In the genomic region with DNA sequence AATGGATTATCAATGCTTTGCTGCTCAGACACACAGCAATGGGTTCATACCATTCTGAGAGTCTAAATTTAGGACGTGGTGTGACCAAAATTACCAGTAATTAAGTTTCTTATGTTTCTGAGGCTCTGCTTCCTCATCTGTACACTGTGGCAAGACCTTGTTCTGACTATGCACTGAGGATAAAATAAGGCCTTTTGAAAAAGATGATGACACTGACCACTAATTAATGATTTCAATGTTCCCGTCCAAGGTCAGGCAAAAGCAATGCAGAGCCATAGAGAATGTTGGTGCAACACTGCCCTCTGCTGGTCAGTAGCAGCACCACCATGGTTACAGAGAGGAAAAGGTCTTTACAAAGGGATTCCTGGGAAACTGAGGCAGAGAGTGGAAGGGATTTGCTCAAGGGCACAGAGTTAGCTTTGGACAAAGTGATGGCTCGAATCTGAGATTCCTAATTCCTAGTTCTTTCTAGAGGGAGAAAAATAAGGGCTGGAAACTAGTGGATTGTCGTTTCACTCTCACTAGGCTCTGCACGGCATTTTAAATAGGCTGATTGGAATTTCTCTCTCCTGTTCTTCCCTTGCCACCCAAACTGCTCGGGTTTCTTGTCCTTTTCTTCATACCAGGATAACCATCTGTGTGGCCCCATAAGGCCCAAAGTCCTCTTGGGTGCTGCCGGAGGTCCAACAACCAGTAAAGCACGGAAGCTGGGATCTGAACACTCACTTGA, we compare ENCODE assay signal across 8 cellular contexts. TPM values are rescaled to one million over a fixed set of nuclear protein-coding genes. Genes with fewer than 3 reads are reported as not detected.
DNase-seq lines count a peak whose midpoint lies in the region; ATAC-seq and TF ChIP-seq lines count a peak whose summit lies in the region.

No MANE protein-coding gene starts in this region.

- H3K4me2 ChIP-seq in Loucy (ENCODE audit: low read depth, low read length, poor library complexity, severe bottlenecking) = no peak overlapping the region

- H3K79me2 ChIP-seq in Loucy (ENCODE audit: insufficient read depth, low read length) = no peaks in the 10 kb centered on the region

- no peaks in the 10 kb centered on the region for H3K9me2 ChIP-seq in Loucy (replicated peaks; ENCODE audit: low read depth, low read length)

- no peak overlapping the region for H3K4me3 Mint-ChIP-seq in CD4-positive, CD25-positive, alpha-beta regulatory T cell
- no peak overlapping the region for H3K4me3 Mint-ChIP-seq in activated naive CD8-positive, alpha-beta T cell treated with anti-CD3 and anti-CD28 coated beads, Interleukin-2, amount 10 ng/mL, durations not matched to agents 7 days and 5 days

- peak; percentile 100 for TF ChIP-seq CTCF in Loucy (conservative IDR thresholded peaks at IDR 0.05; ENCODE audit: low read length)

- no peaks in the 10 kb centered on the region for H3K9me3 Mint-ChIP-seq in CD4-positive, CD25-positive, alpha-beta regulatory T cell
- H3K9me3 Mint-ChIP-seq in activated naive CD8-positive, alpha-beta T cell treated with anti-CD3 and anti-CD28 coated beads, Interleukin-2, amount 10 ng/mL, durations not matched to agents 7 days and 5 days = no peaks in the 10 kb centered on the region

- no peak overlapping the region for H3K4me3 ChIP-seq in CD4-positive, CD25-positive, alpha-beta regulatory T cell (ENCODE audit: low read depth, low read length)
- no peak overlapping the region for H3K4me3 ChIP-seq in Loucy (ENCODE audit: low read length, poor library complexity, severe bottlenecking)

- no peaks in the 10 kb centered on the region for H3K36me3 ChIP-seq in CD4-positive, CD25-positive, alpha-beta regulatory T cell (ENCODE audit: control insufficient read depth, insufficient read depth, low read length)
- H3K36me3 ChIP-seq in Loucy (ENCODE audit: insufficient read depth, low read length) = no peaks in the 10 kb centered on the region

- no peaks in the 10 kb centered on the region for H3K36me3 Mint-ChIP-seq in CD4-positive, CD25-positive, alpha-beta regulatory T cell
- no peaks in the 10 kb centered on the region for H3K36me3 Mint-ChIP-seq in activated naive CD8-positive, alpha-beta T cell treated with anti-CD3 and anti-CD28 coated beads, Interleukin-2, amount 10 ng/mL, durations not matched to agents 7 days and 5 days

- peak; percentile 58 to 77 for ATAC-seq in CD4-positive, CD25-positive, alpha-beta regulatory T cell (ENCODE audit: low read depth in 2 of 2)
- ATAC-seq in GM19351 (IDR thresholded peaks at IDR 0.05; ENCODE audit: unreplicated experiment) = peak; percentile 48
- ATAC-seq in activated naive CD8-positive, alpha-beta T cell treated with anti-CD3 and anti-CD28 coated beads, Interleukin-2, amount 10 ng/mL, durations not matched to agents 7 days and 5 days (ENCODE audit: low read depth) = peak; percentile 78
- ATAC-seq in left cardiac atrium = peak; percentile 81 to 89
- ATAC-seq in HG02885 (IDR thresholded peaks at IDR 0.05; ENCODE audit: poor library complexity, unreplicated experiment) = no peak

- POLR2A ChIA-PET in activated naive CD8-positive, alpha-beta T cell treated with anti-CD3 and anti-CD28 coated beads, Interleukin-2, amount 10 ng/mL, durations not matched to agents 7 days and 5 days (lab: Charles Lee) = interaction anchor here (1.7 kb wide), 1 partner anchor 50 kb away, joined by 4 read pairs; no protein-coding TSS in a partner anchor

- DNase-seq in CD4-positive, CD25-positive, alpha-beta regulatory T cell = peak; percentile 49 to 61 (median 57)
- peak; percentile 69 for DNase-seq in SK-N-DZ (ENCODE audit: low spot score)
- peak; percentile 53 for DNase-seq in activated naive CD8-positive, alpha-beta T cell treated with anti-CD3 and anti-CD28 coated beads, Interleukin-2, amount 10 ng/mL, durations not matched to agents 7 days and 5 days
- DNase-seq in left cardiac atrium = peak; percentile 68
- peak; percentile 63 for DNase-seq in retina

- H3K27me3 Mint-ChIP-seq in CD4-positive, CD25-positive, alpha-beta regulatory T cell = peaks cover 4% of the 10 kb centered on the region
- no peaks in the 10 kb centered on the region for H3K27me3 Mint-ChIP-seq in activated naive CD8-positive, alpha-beta T cell treated with anti-CD3 and anti-CD28 coated beads, Interleukin-2, amount 10 ng/mL, durations not matched to agents 7 days and 5 days

- no peaks in the 10 kb centered on the region for H3K4me1 ChIP-seq in CD4-positive, CD25-positive, alpha-beta regulatory T cell (ENCODE audit: control insufficient read depth, insufficient read depth, low read length, poor library complexity, severe bottlenecking)
- no peaks in the 10 kb centered on the region for H3K4me1 ChIP-seq in Loucy (ENCODE audit: insufficient read depth, low read length, poor library complexity, severe bottlenecking)

- H3F3A ChIP-seq in Loucy (ENCODE audit: low read depth) = no peaks in the 10 kb centered on the region

- intact Hi-C loops in left cardiac atrium (cut with DNase I) = no loop called here

- H4K20me1 ChIP-seq in Loucy (ENCODE audit: insufficient read depth, low read length, poor library complexity, severe bottlenecking) = no peaks in the 10 kb centered on the region

- no peak overlapping the region for H3K9ac ChIP-seq in Loucy (ENCODE audit: low read depth, low read length, poor library complexity, severe bottlenecking)

- H3K27me3 ChIP-seq in CD4-positive, CD25-positive, alpha-beta regulatory T cell (ENCODE audit: control insufficient read depth, insufficient read depth, low read length) = no peaks in the 10 kb centered on the region
- H3K27me3 ChIP-seq in Loucy (ENCODE audit: insufficient read depth, low read length, poor library complexity, severe bottlenecking) = no peaks in the 10 kb centered on the region

- H3K4me1 Mint-ChIP-seq in CD4-positive, CD25-positive, alpha-beta regulatory T cell = peaks cover 0 to 3% (median 0%) of the 10 kb centered on the region in 4 donors
- H3K4me1 Mint-ChIP-seq in activated naive CD8-positive, alpha-beta T cell treated with anti-CD3 and anti-CD28 coated beads, Interleukin-2, amount 10 ng/mL, durations not matched to agents 7 days and 5 days = peaks cover 9% of the 10 kb centered on the region

- no peaks in the 10 kb centered on the region for H3K9me3 ChIP-seq in CD4-positive, CD25-positive, alpha-beta regulatory T cell (ENCODE audit: control insufficient read depth in 2 of 2, low read length in 2 of 2)
- no peaks in the 10 kb centered on the region for H3K9me3 ChIP-seq in Loucy (ENCODE audit: insufficient read depth, low read depth, low read length)

- no peak overlapping the region for H2AFZ ChIP-seq in Loucy (ENCODE audit: low read length)

- H3K27ac ChIP-seq in CD4-positive, CD25-positive, alpha-beta regulatory T cell (ENCODE audit: insufficient read depth, low read length, poor library complexity, severe bottlenecking) = no peak overlapping the region

- no peak overlapping the region for H3K27ac Mint-ChIP-seq in CD4-positive, CD25-positive, alpha-beta regulatory T cell
- peak overlapping the region; percentile 7 for H3K27ac Mint-ChIP-seq in activated naive CD8-positive, alpha-beta T cell treated with anti-CD3 and anti-CD28 coated beads, Interleukin-2, amount 10 ng/mL, durations not matched to agents 7 days and 5 days

RNA-seq across cellular contexts. Expression of gene P2RX7, which starts 22.3 kb away (rescaled TPM):
- 23.5 TPM for total RNA-seq in CD4-positive, CD25-positive, alpha-beta regulatory T cell
- 1 to 10 TPM; 3.4 to 7.5 (median 5.7) TPM for polyA plus RNA-seq in CD4-positive, CD25-positive, alpha-beta regulatory T cell
- 0.14 TPM in 1 of 2 replicates, not detected in the other for polyA plus RNA-seq in SK-N-DZ (2014; cell fraction: cytosol; rRNA removed)
- polyA plus RNA-seq in SK-N-DZ (2014; cell fraction: nucleus; rRNA removed) = not detected in 2 replicates
- total RNA-seq in activated naive CD8-positive, alpha-beta T cell treated with anti-CD3 and anti-CD28 coated beads, Interleukin-2, amount 10 ng/mL, durations not matched to agents 7 days and 5 days = 1 to 10 TPM; 6.6 to 7.0 TPM
- total RNA-seq in left cardiac atrium = 1 to 10 TPM; 1.3 to 3.0 TPM
